In the genomic region with DNA sequence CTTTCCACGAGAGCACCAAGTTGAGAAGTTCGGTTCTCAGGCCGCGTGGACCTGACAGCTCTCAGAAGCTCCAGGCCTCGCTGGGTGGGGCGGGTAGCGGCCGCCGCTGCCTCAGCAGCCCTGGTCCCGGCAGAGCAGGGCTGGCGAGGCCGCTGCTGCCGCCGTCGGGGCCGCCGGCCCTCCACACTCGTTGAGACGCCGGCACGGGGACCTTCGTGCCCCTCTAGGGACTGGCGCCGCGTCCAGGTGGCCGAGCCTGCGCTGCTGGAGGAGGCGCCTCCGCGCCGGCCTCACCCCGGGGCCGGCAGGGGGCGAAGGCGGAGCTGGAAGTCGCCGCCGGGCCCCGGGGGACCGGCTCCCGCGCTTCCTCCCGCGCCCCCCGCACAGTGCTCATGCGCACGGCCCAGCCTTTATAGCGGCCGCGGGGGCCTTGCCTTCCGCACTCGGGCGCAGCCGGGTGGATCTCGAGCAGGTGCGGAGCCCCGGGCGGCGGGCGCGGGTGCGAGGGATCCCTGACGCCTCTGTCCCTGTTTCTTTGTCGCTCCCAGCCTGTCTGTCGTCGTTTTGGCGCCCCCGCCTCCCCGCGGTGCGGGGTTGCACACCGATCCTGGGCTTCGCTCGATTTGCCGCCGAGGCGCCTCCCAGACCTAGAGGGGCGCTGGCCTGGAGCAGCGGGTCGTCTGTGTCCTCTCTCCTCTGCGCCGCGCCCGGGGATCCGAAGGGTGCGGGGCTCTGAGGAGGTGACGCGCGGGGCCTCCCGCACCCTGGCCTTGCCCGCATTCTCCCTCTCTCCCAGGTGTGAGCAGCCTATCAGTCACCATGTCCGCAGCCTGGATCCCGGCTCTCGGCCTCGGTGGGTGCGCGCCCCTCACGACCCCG, we compare ENCODE assay signal across 8 cellular contexts. TPM values are rescaled to one million over a fixed set of nuclear protein-coding genes. Genes with fewer than 3 reads are reported as not detected.
DNase-seq lines count a peak whose midpoint lies in the region; ATAC-seq and TF ChIP-seq lines count a peak whose summit lies in the region.

COCH (plus strand) TSS at position 440 of the 879 bp plus-strand sequence; CDS start at position 820, 380 bp downstream.

- H3K23ac ChIP-seq in mesenchymal stem cell (ENCODE audit: low read length in 2 of 2): peak within 1 kb of the TSS; percentile 7 to 83

- CTCF ChIA-PET in T-cell (lab: Charles Lee): no interaction called here

- no peak within 1 kb of the TSS for H2AK5ac ChIP-seq in mesenchymal stem cell (ENCODE audit: low read length, severe bottlenecking)

- H2AFZ ChIP-seq in mesenchymal stem cell (ENCODE audit: low read depth, low read length): peak within 1 kb of the TSS; percentile 29

- peaks cover 36 to 60% of the 10 kb centered on the region in 2 experiments for H3K27me3 ChIP-seq in mesenchymal stem cell (ENCODE audit: control insufficient read depth in 1 of 2, insufficient read depth in 1 of 2, low read length in 2 of 2)
- H3K27me3 ChIP-seq in testis: no peaks in the 10 kb centered on the region

- H3K18ac ChIP-seq in mesenchymal stem cell (ENCODE audit: low read depth in 1 of 2, low read length in 2 of 2): no peak within 1 kb of the TSS

- no peaks in the 10 kb centered on the region for H3K36me3 ChIP-seq in mesenchymal stem cell (ENCODE audit: control insufficient read depth in 1 of 2, insufficient read depth in 2 of 2, low read depth in 1 of 2, low read length in 2 of 2)
- no peaks in the 10 kb centered on the region for H3K36me3 ChIP-seq in testis (ENCODE audit: low read depth, missing control alignments)

- H3K4me3 ChIP-seq in coronary artery (peak within 1 kb of the TSS; percentile 73), mesenchymal stem cell (ENCODE audit: insufficient read depth in 1 of 2, low read depth in 1 of 2, low read length in 2 of 2) (peak within 1 kb of the TSS; percentile 56 to 71), testis (peak within 1 kb of the TSS; percentile 50 to 62)

- ATAC-seq in GM21825 (IDR thresholded peaks at IDR 0.05; ENCODE audit: unreplicated experiment) (peak; percentile 75), T-cell (replicated peaks in 1 of 4) (peak; percentile 69 to 82 (median 74))

- peak within 1 kb of the TSS; percentile 28 for H4K8ac ChIP-seq in mesenchymal stem cell (ENCODE audit: low read length)

- no peak within 1 kb of the TSS for H3K9ac ChIP-seq in mesenchymal stem cell (ENCODE audit: low read length)

- H3K79me1 ChIP-seq in mesenchymal stem cell (replicated peaks; ENCODE audit: low read length, poor library complexity, severe bottlenecking): no peaks in the 10 kb centered on the region

- no peak for TF ChIP-seq CTCF in coronary artery (IDR thresholded peaks at IDR 0.05)
- TF ChIP-seq CTCF in testis (IDR thresholded peaks at IDR 0.05): peak in 1 of 3 experiments; percentile 14

- no peak within 1 kb of the TSS for H2BK120ac ChIP-seq in mesenchymal stem cell (ENCODE audit: low read depth, low read length)

- no peak within 1 kb of the TSS for H3K27ac ChIP-seq in coronary artery
- H3K27ac ChIP-seq in mesenchymal stem cell (ENCODE audit: low read length, poor library complexity, severe bottlenecking): no peak within 1 kb of the TSS
- no peak within 1 kb of the TSS for H3K27ac ChIP-seq in testis

- no peaks in the 10 kb centered on the region for H3K9me3 Mint-ChIP-seq in T-cell

- DNase-seq in NCI-H1436 (lab: John Stamatoyannopoulos, UW) (peak; percentile 78), NCI-H1436 treated with DMSO at 0.1 percent for 48 hours (lab: John Stamatoyannopoulos, UW) (no peak), KBM-7 (peak; percentile 49), T-cell (peak in 15 of 34 experiments; percentile 1 to 29 (median 10)), coronary artery (ENCODE audit: low spot score) (no peak), mesenchymal stem cell (no peak), testis (no peak)

- peaks cover 50 to 58% of the 10 kb centered on the region in 2 donors for H3K27me3 Mint-ChIP-seq in T-cell

- no peak for TF ChIP-seq POLR2A in testis (IDR thresholded peaks at IDR 0.05)

- no peak within 1 kb of the TSS for H3K14ac ChIP-seq in mesenchymal stem cell (ENCODE audit: low read length in 2 of 2)

- H3K4me1 ChIP-seq in mesenchymal stem cell (ENCODE audit: control insufficient read depth, insufficient read depth, low read depth, low read length) (peaks cover 17% of the 10 kb centered on the region), testis (peaks cover 9% of the 10 kb centered on the region)

- intact Hi-C loops in testis (cut with DNase I; ENCODE audit: low total_unique reads): no loop called here

- POLR2A ChIA-PET in T-cell (lab: Charles Lee): no interaction called here

- no peak within 1 kb of the TSS for H2BK15ac ChIP-seq in mesenchymal stem cell (ENCODE audit: low read depth, poor library complexity, severe bottlenecking)

- in situ Hi-C loops in KBM-7 (cut with MboI; ENCODE audit: low pct_unique_long_range_greater_than_20kb, low sequenced_read_pairs): no loop called here

- no peaks in the 10 kb centered on the region for H3K36me3 Mint-ChIP-seq in T-cell

- H3K27ac Mint-ChIP-seq in T-cell: no peak within 1 kb of the TSS

- WGBS in mesenchymal stem cell: 4% methylated on average over 92 of the region's 99 CpGs
- 5% methylated on average over 4 to 64 of the region's 99 CpGs for WGBS in testis, 2 donors

- no peak within 1 kb of the TSS for H3K4ac ChIP-seq in mesenchymal stem cell (ENCODE audit: low read depth in 1 of 2, low read length in 2 of 2)

- H3K4me1 Mint-ChIP-seq in T-cell: peaks cover 4 to 16% (median 13%) of the 10 kb centered on the region in 3 donors

- H3K4me3 Mint-ChIP-seq in T-cell: peak within 1 kb of the TSS; percentile 70 to 79 (median 78)

- no peak within 1 kb of the TSS for H2BK12ac ChIP-seq in mesenchymal stem cell (ENCODE audit: low read length in 2 of 2)

- H4K91ac ChIP-seq in mesenchymal stem cell (ENCODE audit: low read length): no peak within 1 kb of the TSS

- H3K4me2 ChIP-seq in mesenchymal stem cell (ENCODE audit: low read length, poor library complexity, severe bottlenecking): peak within 1 kb of the TSS; percentile 87

- H2BK5ac ChIP-seq in mesenchymal stem cell (ENCODE audit: low read depth, low read length, poor library complexity, severe bottlenecking): no peak within 1 kb of the TSS

- H3K9me3 ChIP-seq in mesenchymal stem cell (ENCODE audit: control insufficient read depth, low read length) (no peaks in the 10 kb centered on the region), testis (no peaks in the 10 kb centered on the region)

RNA-seq across cellular contexts. Expression of gene COCH, which starts in this region (rescaled TPM):
- total RNA-seq in T-cell: 1 to 10 TPM in 2 of 5 donors, under 1 TPM in 3; 0.76 to 1.4 (median 0.77) TPM
- polyA plus RNA-seq in mesenchymal stem cell (2013, experiment 1 of 2): 0.32 TPM
- polyA plus RNA-seq in mesenchymal stem cell (2013, experiment 2 of 2): 0.34 TPM
- total RNA-seq in testis: 1 to 10 TPM; 2.2 to 5.0 TPM
- polyA plus RNA-seq in testis (ENCODE audit: insufficient read depth, low read depth, low replicate concordance): 3.0 TPM

Comparison
In these comparisons a context has a peak if more than half of its experiments do, and no peak if none do; other contexts are left out.
1. DNase-seq: peak in NCI-H1436 (single experiment) and KBM-7 (single experiment); none in NCI-H1436 treated with DMSO at 0.1 percent for 48 hours (single experiment), coronary artery (single experiment), mesenchymal stem cell (single experiment) and testis (single experiment).
2. Peak in every context shown above with its lines, with median percentiles within 50 percentile points of each other: H3K4me3 ChIP-seq.